In genomic region chr2:238742066-238742465, GRCh38 we compare ENCODE assay signal across 28 cellular contexts.
"Had no signal": no experiment of that assay in that cellular context is flagged by ENCODE, and none has a peak within 500 bp of the region (broad histone marks: within the 10 kb centered on the region; RNA-seq: fewer than 3 reads in every experiment).

No MANE protein-coding gene starts in this region.

- H3K4me1 ChIP-seq: colonic mucosa, heart right ventricle, left lung, prostate gland, right atrium auricular region, stomach, testis, tibial artery had no signal

- H3K36me3 ChIP-seq: colonic mucosa, heart right ventricle, left lung, prostate gland, right atrium auricular region, stomach, tibial artery had no signal

- H3K9me3 ChIP-seq: colonic mucosa, prostate gland, testis had no signal

- H3K4me2 ChIP-seq: smooth muscle cell had no signal

- H3K27me3 ChIP-seq: colonic mucosa, right atrium auricular region, testis had no signal

- H3K27ac ChIP-seq: colonic mucosa, epithelial cell of prostate, heart right ventricle, left lung, prostate gland, right atrium auricular region, stomach, testis, tibial artery had no signal

- H3K4me3 ChIP-seq: colonic mucosa, heart right ventricle, left lung, prostate gland, right atrium auricular region, smooth muscle cell, stomach, testis, tibial artery had no signal

- DNase-seq: colonic mucosa; effector CD8-positive, alpha-beta T cell; endodermal cell; foreskin melanocyte; glutamatergic neuron; heart right ventricle; hippocampal formation; left cardiac atrium; left lung; mammary epithelial cell; mesendoderm; naive thymus-derived CD8-positive, alpha-beta T cell; nephron progenitor cell; nucleus accumbens; stimulated activated CD4-positive, alpha-beta T cell treated with anti-CD3 and anti-CD28 coated beads, Interleukin-12 subunit alpha, Interleukin-12 subunit beta, amount 100 ng/mL, for 4 hours; stimulated activated CD4-positive, alpha-beta T cell treated with anti-CD3 and anti-CD28 coated beads, Interleukin-1b, Interleukin-23, amount 100 ng/mL, for 48 hours; stimulated activated CD4-positive, alpha-beta T cell treated with anti-CD3 and anti-CD28 coated beads, Interleukin-4, amount 100 ng/mL, for 1 hour; stimulated activated CD8-positive, alpha-beta memory T cell treated with anti-CD3 and anti-CD28 coated beads, Interleukin-4, amount 100 ng/mL, for 48 hours; stimulated activated naive CD4-positive, alpha-beta T cell; stomach; testis; tibial artery had no signal

- ATAC-seq: esophagus mucosa; heart right ventricle; left cardiac atrium; left lung; naive thymus-derived CD8-positive, alpha-beta T cell; sciatic nerve had no signal
